Comparison of ENCODE assay signal across 9 cellular contexts in the genomic region with DNA sequence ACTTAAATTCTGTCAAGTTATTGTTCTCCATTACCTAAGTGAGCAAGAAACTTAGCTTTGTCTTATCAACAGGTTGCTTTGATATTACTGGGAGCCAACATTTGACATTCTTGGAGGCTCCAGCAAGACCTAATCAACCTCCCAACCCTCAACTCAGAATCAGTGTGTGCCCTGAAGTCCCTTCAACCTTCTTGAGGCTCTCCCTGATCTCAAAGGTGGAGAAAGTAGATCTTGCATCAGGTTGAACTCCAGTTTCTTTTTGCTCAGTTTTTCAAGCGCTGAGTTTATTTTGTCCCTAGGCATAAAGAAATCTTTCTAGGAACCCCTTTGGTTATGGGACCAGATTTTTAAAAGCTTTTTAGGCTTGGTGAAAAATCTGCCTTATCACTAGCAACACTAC. TPM values are rescaled to one million over a fixed set of nuclear protein-coding genes. Genes with fewer than 3 reads are reported as not detected.
DNase-seq lines count a peak whose midpoint lies in the region; ATAC-seq, FAIRE-seq and TF ChIP-seq lines count a peak whose summit lies in the region.
"Had no signal": no experiment of that assay in that cellular context is flagged by ENCODE, and none has a peak within 500 bp of the region (broad histone marks: within the 10 kb centered on the region; RNA-seq: fewer than 3 reads in every experiment).

No MANE protein-coding gene starts in this region.

- DNase-seq in left ventricle myocardium inferior: no peak
- DNase-seq in cardiac septum (ENCODE audit: low spot score): no peak
- DNase-seq in ascending aorta (ENCODE audit: low spot score in 2 of 2): no peak
- DNase-seq in lung (ENCODE audit: low spot score): no peak
- DNase-seq in uterus: no peak
- DNase-seq in GM12892 (ENCODE audit: insufficient read length): no peak

- intact Hi-C loops in left ventricle myocardium inferior (cut with micrococcal nuclease): no loop called here
- intact Hi-C loops in cardiac septum (cut with DNase I): no loop called here
- intact Hi-C loops in ascending aorta (cut with DNase I): loop anchor here (5.0 to 10.0 kb wide), 4 partner anchors 411 to 1717 kb away; a partner anchor contains a TSS
- intact Hi-C loops in uterus (cut with DNase I; ENCODE audit: low total_unique reads): loop anchor here (10.0 kb wide), 1 partner anchor 569 kb away; a partner anchor contains a TSS

- no peak for FAIRE-seq in GM12892 (lab: Jason Lieb, UNC)
- FAIRE-seq: TTC549 had no signal

- TF ChIP-seq POLR2A in uterus (IDR thresholded peaks at IDR 0.05) (no peak), GM12892 (IDR thresholded peaks at IDR 0.05; ENCODE audit: low read depth, low read length) (no peak)

- no peak for TF ChIP-seq CTCF in left ventricle myocardium inferior (IDR thresholded peaks at IDR 0.05; ENCODE audit: borderline replicate concordance)
- no peak for TF ChIP-seq CTCF in ascending aorta (IDR thresholded peaks at IDR 0.05)
- TF ChIP-seq CTCF in lung (IDR thresholded peaks at IDR 0.05; ENCODE audit: control extremely low read depth, extremely low read depth): no peak
- TF ChIP-seq CTCF in uterus (IDR thresholded peaks at IDR 0.05): no peak

- H3K27me3 ChIP-seq in left ventricle myocardium inferior (ENCODE audit: low read depth): no peaks in the 10 kb centered on the region
- no peaks in the 10 kb centered on the region for H3K27me3 ChIP-seq in ascending aorta
- H3K27me3 ChIP-seq in lung (ENCODE audit: control insufficient read depth, insufficient read depth): no peaks in the 10 kb centered on the region
- no peaks in the 10 kb centered on the region for H3K27me3 ChIP-seq in uterus

- H3K4me1 ChIP-seq in left ventricle myocardium inferior (peaks cover 36% of the 10 kb centered on the region), ascending aorta (peaks cover 0 to 9% of the 10 kb centered on the region in 2 donors), lung (ENCODE audit: control insufficient read depth in 2 of 2, insufficient read depth in 2 of 2, low read length in 2 of 2) (peaks cover 0 to 9% of the 10 kb centered on the region in 2 donors), uterus (no peaks in the 10 kb centered on the region)

- peak overlapping the region; percentile 78 for H3K4me3 ChIP-seq in left ventricle myocardium inferior
- peak overlapping the region; percentile 56 to 79 for H3K4me3 ChIP-seq in ascending aorta
- H3K4me3 ChIP-seq in lung: no peak overlapping the region
- H3K4me3 ChIP-seq in uterus: peak overlapping the region; percentile 28 to 95

- H3K36me3 ChIP-seq in left ventricle myocardium inferior (peaks cover 16% of the 10 kb centered on the region), ascending aorta (no peaks in the 10 kb centered on the region), lung (ENCODE audit: control insufficient read depth in 2 of 2, insufficient read depth in 2 of 2, low read length in 2 of 2) (no peaks in the 10 kb centered on the region), uterus (no peaks in the 10 kb centered on the region)

- WGBS in lung, 2 donors: 70 to 89% methylated on average over 1 of the region's 1 CpG

- ATAC-seq in lung (ENCODE audit: insufficient read depth, low FRiP score): no peak
- no peak for ATAC-seq in HG02610 (IDR thresholded peaks at IDR 0.05; ENCODE audit: unreplicated experiment)
- ATAC-seq in GM21381 (IDR thresholded peaks at IDR 0.05; ENCODE audit: unreplicated experiment): no peak

- H3K27ac ChIP-seq in left ventricle myocardium inferior (replicated peaks): peak overlapping the region; percentile 90
- H3K27ac ChIP-seq in ascending aorta: peak overlapping the region; percentile 95 to 96
- peak overlapping the region; percentile 66 to 85 for H3K27ac ChIP-seq in lung (ENCODE audit: low read depth in 1 of 2, low read length in 1 of 2)
- peak overlapping the region; percentile 94 to 97 for H3K27ac ChIP-seq in uterus

- H3K9me3 ChIP-seq in left ventricle myocardium inferior (replicated peaks): no peaks in the 10 kb centered on the region
- no peaks in the 10 kb centered on the region for H3K9me3 ChIP-seq in ascending aorta
- H3K9me3 ChIP-seq in lung (ENCODE audit: control insufficient read depth in 2 of 2, insufficient read depth in 1 of 2, low read length in 1 of 2): no peaks in the 10 kb centered on the region
- H3K9me3 ChIP-seq in uterus: no peaks in the 10 kb centered on the region

RNA-seq across cellular contexts. Expression of a gene that starts 1.4 kb away (rescaled TPM):
- total RNA-seq in left ventricle myocardium inferior (9.6 TPM), cardiac septum (7.3 TPM), ascending aorta (54.3 TPM), lung (10 to 100 TPM; 34.1 to 73.3 TPM), uterus (10 to 100 TPM in 3 of 4 donors, 1 to 10 TPM in 1; 7.2 to 65.2 (median 28.3) TPM)
- 10 to 100 TPM; 14.9 to 44.8 TPM for polyA plus RNA-seq in lung
- 51.7 TPM for polyA plus RNA-seq in GM12892 (2012; ENCODE audit: missing spikeins)

RNA-seq across cellular contexts. Expression of a gene that starts 27.8 kb away (rescaled TPM):
- total RNA-seq in left ventricle myocardium inferior: 1.8 TPM
- total RNA-seq in cardiac septum: 1.5 TPM
- 9.6 TPM for total RNA-seq in ascending aorta
- 10 to 100 TPM; 44.6 to 51.6 TPM for total RNA-seq in lung
- 10 to 100 TPM; 14.7 to 25.0 TPM for polyA plus RNA-seq in lung
- 10 to 100 TPM in 1 of 4 donors, 1 to 10 TPM in 3; 3.2 to 17.8 (median 9.2) TPM for total RNA-seq in uterus
- polyA plus RNA-seq in GM12892 (2012; ENCODE audit: missing spikeins): 17.2 TPM

RNA-seq across cellular contexts. Expression of a gene that starts 37.1 kb away (rescaled TPM):
- total RNA-seq in left ventricle myocardium inferior (1.1 TPM), cardiac septum (not detected), ascending aorta (not detected), lung (1 to 10 TPM; 3.0 to 6.9 TPM), uterus (10 to 100 TPM in 1 of 4 donors, not detected in 3; 18.5 TPM)
- polyA plus RNA-seq in lung: 1 to 10 TPM in 1 of 2 donors, under 1 TPM in 1; 0.94 to 1.5 TPM
- polyA plus RNA-seq in GM12892 (2012; ENCODE audit: missing spikeins): 43.1 TPM

RNA-seq across cellular contexts. Expression of a gene that starts 58.0 kb away (rescaled TPM):
- total RNA-seq in left ventricle myocardium inferior (not detected), cardiac septum (not detected), ascending aorta (not detected), lung (not detected), uterus (not detected)
- polyA plus RNA-seq in lung: not detected
- 1.0 TPM for polyA plus RNA-seq in GM12892 (2012; ENCODE audit: missing spikeins)

Comparison
In these comparisons a context has a peak if more than half of its experiments do, and no peak if none do; other contexts are left out.
1. intact Hi-C loops: an anchor here in ascending aorta (5.0 to 10.0 kb wide) and uterus (10.0 kb wide); none called in left ventricle myocardium inferior and cardiac septum.